ENCODE assay signal across 8 cellular contexts in the genomic region with DNA sequence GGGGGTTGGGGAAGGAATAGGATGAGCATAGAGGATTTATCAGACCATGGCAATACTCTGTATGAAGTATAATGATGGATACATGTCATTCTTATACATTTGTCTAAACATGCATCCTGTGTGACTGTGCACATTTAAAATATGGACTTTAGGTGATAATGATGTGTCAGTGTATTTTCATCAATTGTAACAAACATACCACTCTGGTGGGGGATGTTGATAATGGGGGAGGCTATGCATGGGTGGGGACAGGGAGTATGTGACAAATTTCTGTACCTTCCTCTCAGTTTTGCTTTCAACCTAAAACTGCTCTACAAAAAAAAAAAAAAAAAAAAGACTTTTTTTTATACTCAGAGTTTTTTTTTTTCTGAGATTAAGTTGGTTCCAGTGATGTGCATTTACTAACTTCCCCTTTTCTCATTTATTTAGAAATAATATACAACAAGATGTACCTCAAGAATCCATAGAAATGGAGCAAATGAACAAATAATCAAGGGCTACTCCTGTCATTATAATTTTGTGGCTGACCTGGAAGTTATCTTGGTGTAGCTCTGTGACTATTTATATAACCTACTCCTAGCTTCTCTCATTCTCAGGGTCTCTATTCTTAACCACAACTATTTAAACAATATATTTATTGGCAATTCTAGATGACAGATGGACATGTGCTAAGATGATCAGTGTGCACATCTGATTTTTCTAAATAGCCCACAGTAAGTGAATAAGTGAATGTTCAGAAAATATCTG.
A peak's percentile ranks its signal among the peaks of the same experiment; 100 is the strongest.
DNase-seq lines count a peak whose midpoint lies in the region; ATAC-seq and TF ChIP-seq lines count a peak whose summit lies in the region.

No MANE protein-coding gene starts in this region.

- peaks cover 26% of the 10 kb centered on the region for H3K36me3 Mint-ChIP-seq in T-helper 2 cell treated with Interferon-gamma antibody and Interleukin-4, amounts not matched to agents 5 μg/mL and 100 μg/mL, for 36 hours (ENCODE audit: low read depth)

- H3K4me3 ChIP-seq in vagina, result no peak overlapping the region

- peak; percentile 86 for ATAC-seq in GM18519 (IDR thresholded peaks at IDR 0.05; ENCODE audit: low FRiP score, unreplicated experiment)
- peak; percentile 86 for ATAC-seq in GM21381 (IDR thresholded peaks at IDR 0.05; ENCODE audit: unreplicated experiment)
- peak; percentile 84 for ATAC-seq in HG03064 (IDR thresholded peaks at IDR 0.05; ENCODE audit: low read depth, unreplicated experiment)

- H3K9me3 ChIP-seq in vagina, result no peaks in the 10 kb centered on the region

- TF ChIP-seq POLR2A in vagina (IDR thresholded peaks at IDR 0.05), result no peak

- peaks cover 11% of the 10 kb centered on the region for H3K9me3 Mint-ChIP-seq in T-helper 2 cell treated with Interferon-gamma antibody and Interleukin-4, amounts not matched to agents 5 μg/mL and 100 μg/mL, for 36 hours

- no peak overlapping the region for H3K27ac ChIP-seq in vagina

- H3K4me3 Mint-ChIP-seq in T-helper 2 cell treated with Interferon-gamma antibody and Interleukin-4, amounts not matched to agents 5 μg/mL and 100 μg/mL, for 36 hours, result no peak overlapping the region

- intact Hi-C loops in vagina (cut with DNase I), result no loop called here

- H3K27me3 ChIP-seq in vagina, result no peaks in the 10 kb centered on the region

- H3K4me1 ChIP-seq in vagina, result no peaks in the 10 kb centered on the region

- no peaks in the 10 kb centered on the region for H3K27me3 Mint-ChIP-seq in T-helper 2 cell treated with Interferon-gamma antibody and Interleukin-4, amounts not matched to agents 5 μg/mL and 100 μg/mL, for 36 hours (ENCODE audit: low read depth)

- no peak for TF ChIP-seq CTCF in vagina (IDR thresholded peaks at IDR 0.05)

- no peaks in the 10 kb centered on the region for H3K36me3 ChIP-seq in vagina

- peaks cover 11% of the 10 kb centered on the region for H3K4me1 Mint-ChIP-seq in T-helper 2 cell treated with Interferon-gamma antibody and Interleukin-4, amounts not matched to agents 5 μg/mL and 100 μg/mL, for 36 hours (ENCODE audit: low read depth)

- no peak for DNase-seq in T-helper 2 cell treated with Interferon-gamma antibody and Interleukin-4, amounts not matched to agents 5 μg/mL and 100 μg/mL, for 36 hours (ENCODE audit: low spot score)
- DNase-seq in HUDEP-2 (lab: John Stamatoyannopoulos, UW; ENCODE audit: unreplicated experiment in 76 of 76) (no peak), NCI-H446 treated with DMSO at 0.1 percent for 48 hours (lab: John Stamatoyannopoulos, UW) (no peak), germinal center (ENCODE audit: low spot score) (no peak), vagina (ENCODE audit: extremely low spot score in 2 of 2) (no peak)

- H3K27ac Mint-ChIP-seq in T-helper 2 cell treated with Interferon-gamma antibody and Interleukin-4, amounts not matched to agents 5 μg/mL and 100 μg/mL, for 36 hours, result peak overlapping the region; percentile 0
